18 cellular contexts compared by ENCODE assay signal in genomic region chr15:98803228-98804056, GRCh38.
DNase-seq lines count a peak whose midpoint lies in the region; FAIRE-seq and TF ChIP-seq lines count a peak whose summit lies in the region.
"Had no signal": no experiment of that assay in that cellular context is flagged by ENCODE, and none has a peak within 500 bp of the region (broad histone marks: within the 10 kb centered on the region; RNA-seq: fewer than 3 reads in every experiment).

No MANE protein-coding gene starts in this region.

- in situ Hi-C loops in astrocyte of the spinal cord (cut with HindIII; ENCODE audit: low sequenced_read_pairs): no loop called here

- H3K27ac ChIP-seq in AG04450 (ENCODE audit: low read depth, low read length): no peak overlapping the region
- H3K27ac ChIP-seq: KMS-11, parathyroid adenoma, upper lobe of right lung had no signal

- POLR2A ChIA-PET in AG04450 (lab: Yijun Ruan, JAX): no interaction called here

- H3K9me3 ChIP-seq in AG04450 (ENCODE audit: control insufficient read depth, insufficient read depth, low read length): no peaks in the 10 kb centered on the region
- H3K9me3 ChIP-seq: upper lobe of right lung had no signal

- FAIRE-seq in GM19239 (lab: Jason Lieb, UNC): no peak
- FAIRE-seq: D721Med had no signal

- CTCF ChIA-PET in AG04450 (lab: Charles Lee): interaction anchor here (0.6 to 1.2 kb wide), 4 partner anchors 24 to 910 kb away, joined by 3 read pairs; no protein-coding TSS in a partner anchor

- H3K4me3 ChIP-seq in AG04450 (ENCODE audit: low read depth, low read length) (no peak overlapping the region), LNCaP clone FGC (ENCODE audit: low read depth, low read length) (no peak overlapping the region), astrocyte of the spinal cord (ENCODE audit: low read depth, low read length) (no peak overlapping the region)
- H3K4me3 ChIP-seq: upper lobe of right lung had no signal

- DNase-seq in AG04450 (ENCODE audit: low read depth, low spot score) (peak; percentile 8), LNCaP clone FGC (ENCODE audit: low read depth) (peak; percentile 91), astrocyte of the spinal cord (ENCODE audit: low read depth, low spot score) (peak; percentile 59), iris pigment epithelial cell (ENCODE audit: low read depth) (peak; percentile 75), GM19239 (ENCODE audit: insufficient read length, low spot score) (no peak), AG08396 (ENCODE audit: low spot score) (no peak), epidermal melanocyte (ENCODE audit: insufficient read length, low spot score) (no peak)
- DNase-seq in activated CD4-positive, alpha-beta T cell treated with anti-CD3 and anti-CD28 coated beads for 48 hours: no peak
- DNase-seq: activated CD8-positive, alpha-beta memory T cell treated with anti-CD3 and anti-CD28 coated beads for 24 hours; amygdala; left ventricle myocardium superior; NCI-H1436 treated with DMSO at 0.1 percent for 48 hours; NCI-H510A; stimulated activated naive CD4-positive, alpha-beta T cell; upper lobe of right lung had no signal

- TF ChIP-seq CTCF in AG04450 (IDR thresholded peaks at IDR 0.05; ENCODE audit: low read depth, low read length) (no peak), LNCaP clone FGC (IDR thresholded peaks at IDR 0.05; ENCODE audit: control insufficient read depth, extremely low read depth, insufficient read depth) (no peak), astrocyte of the spinal cord (IDR thresholded peaks at IDR 0.05; ENCODE audit: low read depth, low read length) (no peak)

- no peaks in the 10 kb centered on the region for H3K27me3 ChIP-seq in AG04450 (ENCODE audit: control insufficient read depth, insufficient read depth, low read length)
- H3K27me3 ChIP-seq: upper lobe of right lung had no signal

Comparison
In these comparisons a context has a peak if more than half of its experiments do, and no peak if none do; other contexts are left out.
1. DNase-seq: peak in AG04450 (single experiment), LNCaP clone FGC (single experiment), astrocyte of the spinal cord (single experiment) and iris pigment epithelial cell (single experiment); none in GM19239 (single experiment), AG08396 (single experiment), epidermal melanocyte (single experiment) and activated CD4-positive, alpha-beta T cell treated with anti-CD3 and anti-CD28 coated beads for 48 hours (single experiment).